ENCODE assay signal across 9 cellular contexts in genomic region chr4:166169111-166169510, GRCh38.
DNase-seq lines count a peak whose midpoint lies in the region; ATAC-seq, FAIRE-seq and TF ChIP-seq lines count a peak whose summit lies in the region.
"Had no signal": no experiment of that assay in that cellular context is flagged by ENCODE, and none has a peak within 500 bp of the region (broad histone marks: within the 10 kb centered on the region; RNA-seq: fewer than 3 reads in every experiment).

No MANE protein-coding gene starts in this region.

- no peaks in the 10 kb centered on the region for H3K27me3 ChIP-seq in GM23338 (ENCODE audit: insufficient read depth)

- no peak for FAIRE-seq in D721Med (lab: Jason Lieb, UNC)
- FAIRE-seq: islet of Langerhans had no signal

- H3K36me3 ChIP-seq in GM23338 (ENCODE audit: insufficient read depth) = no peaks in the 10 kb centered on the region

- no peak overlapping the region for H2AFZ ChIP-seq in GM23338

- H3K27me3 Mint-ChIP-seq in GM23338 (ENCODE audit: insufficient read depth, low read depth, poor library complexity) = no peaks in the 10 kb centered on the region
- no peaks in the 10 kb centered on the region for H3K27me3 Mint-ChIP-seq in glutamatergic neuron (ENCODE audit: unreplicated experiment)

- H3K9me3 Mint-ChIP-seq in GM23338 (no peaks in the 10 kb centered on the region), glutamatergic neuron (ENCODE audit: unreplicated experiment) (no peaks in the 10 kb centered on the region)

- no peak overlapping the region for H3K4me3 ChIP-seq in GM23338

- H3K4me1 ChIP-seq in GM23338 (ENCODE audit: insufficient read depth) = no peaks in the 10 kb centered on the region

- peak; percentile 64 for ATAC-seq in GM23338

- H3K4me1 Mint-ChIP-seq in GM23338 (no peaks in the 10 kb centered on the region), glutamatergic neuron (ENCODE audit: low read depth, unreplicated experiment) (no peaks in the 10 kb centered on the region)

- no peaks in the 10 kb centered on the region for H3K9me2 ChIP-seq in GM23338 (ENCODE audit: insufficient read depth)

- TF ChIP-seq CTCF in D721Med (IDR thresholded peaks at IDR 0.05; ENCODE audit: insufficient read depth, missing control alignments) = peak; percentile 15
- peak; percentile 76 to 81 for TF ChIP-seq CTCF in GM23338 (conservative IDR thresholded peaks at IDR 0.05; ENCODE audit: low read depth in 2 of 2)
- TF ChIP-seq CTCF in glutamatergic neuron (IDR thresholded peaks at IDR 0.05; ENCODE audit: partially characterized antibody, unreplicated experiment) = no peak

- no peak overlapping the region for H3K27ac Mint-ChIP-seq in GM23338
- no peak overlapping the region for H3K27ac Mint-ChIP-seq in glutamatergic neuron (ENCODE audit: unreplicated experiment)

- H3K4me3 Mint-ChIP-seq in GM23338 (no peak overlapping the region), glutamatergic neuron (ENCODE audit: unreplicated experiment) (no peak overlapping the region)

- no peak for DNase-seq in D721Med (ENCODE audit: insufficient read length, low spot score)
- peak; percentile 56 for DNase-seq in GM23338 (ENCODE audit: low spot score)
- peak; percentile 68 for DNase-seq in OCI-M1 (lab: John Stamatoyannopoulos, UW)
- peak; percentile 42 for DNase-seq in glutamatergic neuron
- DNase-seq in AG20443 (ENCODE audit: low spot score) = no peak
- no peak for DNase-seq in NCI-H2107 (lab: John Stamatoyannopoulos, UW)
- no peak for DNase-seq in HK-2 (ENCODE audit: unreplicated experiment)
- no peak for DNase-seq in stimulated activated CD4-positive, alpha-beta T cell treated with anti-CD3 and anti-CD28 coated beads, Interleukin-2, amount 100 ng/mL, for 24 hours

- H3K79me2 ChIP-seq in GM23338 (replicated peaks; ENCODE audit: insufficient read depth) = no peaks in the 10 kb centered on the region

- no peak overlapping the region for H3K27ac ChIP-seq in GM23338 (ENCODE audit: low read depth)

- no peak overlapping the region for H3K4me2 ChIP-seq in GM23338

- H4K20me1 ChIP-seq in GM23338 (replicated peaks; ENCODE audit: insufficient read depth) = no peaks in the 10 kb centered on the region

- H3K36me3 Mint-ChIP-seq in GM23338 (ENCODE audit: low read depth) = no peaks in the 10 kb centered on the region
- H3K36me3 Mint-ChIP-seq in glutamatergic neuron (ENCODE audit: unreplicated experiment) = no peaks in the 10 kb centered on the region

- no peaks in the 10 kb centered on the region for H3F3A ChIP-seq in GM23338 (replicated peaks; ENCODE audit: low read depth)

TF ChIP-seq in GM23338, 12 proteins besides CTCF, POLR2A, EP300 and RAD21:
- no peak for TF ChIP-seq ZNF462 (CRISPR knock-in tag; IDR thresholded peaks at IDR 0.05)
- no peak for TF ChIP-seq ZNF114 (CRISPR knock-in tag; IDR thresholded peaks at IDR 0.05)

Comparison
In these comparisons a context has a peak if more than half of its experiments do, and no peak if none do; other contexts are left out.
1. DNase-seq: peak in GM23338 (single experiment), OCI-M1 (single experiment) and glutamatergic neuron (single experiment); none in D721Med (single experiment), AG20443 (single experiment), NCI-H2107 (single experiment), HK-2 (single experiment) and stimulated activated CD4-positive, alpha-beta T cell treated with anti-CD3 and anti-CD28 coated beads, Interleukin-2, amount 100 ng/mL, for 24 hours (0 of 2).